Comparison of ENCODE assay signal across 2 cellular contexts in the genomic region with DNA sequence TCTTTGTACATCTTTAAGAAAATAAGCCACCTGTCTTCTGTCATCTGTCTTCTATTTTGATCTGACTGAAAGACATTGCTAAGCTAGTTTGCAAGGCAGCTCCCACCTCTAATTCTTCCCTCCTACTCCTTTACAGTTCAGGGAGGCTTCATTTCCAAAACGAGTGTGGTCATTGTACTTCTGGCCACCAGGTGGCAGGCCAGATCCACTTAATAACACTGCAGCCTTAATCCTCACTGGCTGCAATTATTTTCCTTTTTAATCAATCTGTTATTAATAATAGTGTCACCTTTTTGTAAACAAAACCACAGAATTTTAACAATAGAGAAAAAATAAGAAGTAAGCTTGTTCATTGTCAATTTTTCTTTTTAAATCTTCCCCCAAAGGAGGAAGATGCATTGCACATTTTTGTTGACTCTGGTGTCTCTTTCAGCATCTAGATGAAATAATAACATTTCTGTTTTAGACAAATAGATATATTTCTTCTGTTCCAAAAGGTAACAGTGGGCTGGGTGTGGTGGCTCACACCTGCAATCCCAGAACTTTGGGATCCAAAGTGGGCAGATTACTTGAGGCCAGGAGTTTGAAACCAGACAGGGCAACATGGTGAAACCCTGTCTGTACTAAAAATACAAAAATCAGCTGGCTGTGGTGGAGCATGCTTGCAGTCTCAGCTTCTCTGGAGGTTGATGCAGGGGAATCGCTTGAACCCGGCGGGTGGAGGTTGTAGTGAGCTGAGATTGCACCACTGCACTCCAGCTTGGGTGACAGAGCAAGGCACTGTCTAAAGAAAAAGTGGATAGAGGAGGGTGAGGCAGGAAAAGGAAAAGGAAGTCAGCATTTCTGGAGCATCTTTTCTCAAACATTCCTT.
TF ChIP-seq lines count a peak whose summit lies in the region.

No MANE protein-coding gene starts in this region.

TF ChIP-seq in HEK293, 187 proteins besides CTCF, POLR2A, EP300 and RAD21:
- TF ChIP-seq ZNF341 (tag by site-specific recombination; IDR thresholded peaks at IDR 0.05; ENCODE audit: low read depth) (no peak), ZNF169 (tag by site-specific recombination; IDR thresholded peaks at IDR 0.05) (no peak), ZNF510 (tag by site-specific recombination; IDR thresholded peaks at IDR 0.05; ENCODE audit: insufficient replicate concordance) (peak; percentile 15), ZNF654 (tag by site-specific recombination; IDR thresholded peaks at IDR 0.05; ENCODE audit: low read depth) (peak; percentile 74), ZNF660 (tag by site-specific recombination; IDR thresholded peaks at IDR 0.05) (0 out of 2 replicates have a peak, but pooled peaks have one; percentile 57)

TF ChIP-seq in K562, 482 proteins besides CTCF, POLR2A, EP300 and RAD21:
- TF ChIP-seq, protein P1, sequence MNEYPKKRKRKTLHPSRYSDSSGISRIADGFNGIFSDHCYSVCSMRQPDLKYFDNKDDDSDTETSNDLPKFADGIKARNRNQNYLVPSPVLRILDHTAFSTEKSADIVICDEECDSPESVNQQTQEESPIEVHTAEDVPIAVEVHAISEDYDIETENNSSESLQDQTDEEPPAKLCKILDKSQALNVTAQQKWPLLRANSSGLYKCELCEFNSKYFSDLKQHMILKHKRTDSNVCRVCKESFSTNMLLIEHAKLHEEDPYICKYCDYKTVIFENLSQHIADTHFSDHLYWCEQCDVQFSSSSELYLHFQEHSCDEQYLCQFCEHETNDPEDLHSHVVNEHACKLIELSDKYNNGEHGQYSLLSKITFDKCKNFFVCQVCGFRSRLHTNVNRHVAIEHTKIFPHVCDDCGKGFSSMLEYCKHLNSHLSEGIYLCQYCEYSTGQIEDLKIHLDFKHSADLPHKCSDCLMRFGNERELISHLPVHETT (CRISPR knock-in tag; conservative IDR thresholded peaks at IDR 0.05 in 1 of 2, IDR thresholded peaks at IDR 0.05 in 1 of 2): no peak
- TF ChIP-seq, protein P2, sequence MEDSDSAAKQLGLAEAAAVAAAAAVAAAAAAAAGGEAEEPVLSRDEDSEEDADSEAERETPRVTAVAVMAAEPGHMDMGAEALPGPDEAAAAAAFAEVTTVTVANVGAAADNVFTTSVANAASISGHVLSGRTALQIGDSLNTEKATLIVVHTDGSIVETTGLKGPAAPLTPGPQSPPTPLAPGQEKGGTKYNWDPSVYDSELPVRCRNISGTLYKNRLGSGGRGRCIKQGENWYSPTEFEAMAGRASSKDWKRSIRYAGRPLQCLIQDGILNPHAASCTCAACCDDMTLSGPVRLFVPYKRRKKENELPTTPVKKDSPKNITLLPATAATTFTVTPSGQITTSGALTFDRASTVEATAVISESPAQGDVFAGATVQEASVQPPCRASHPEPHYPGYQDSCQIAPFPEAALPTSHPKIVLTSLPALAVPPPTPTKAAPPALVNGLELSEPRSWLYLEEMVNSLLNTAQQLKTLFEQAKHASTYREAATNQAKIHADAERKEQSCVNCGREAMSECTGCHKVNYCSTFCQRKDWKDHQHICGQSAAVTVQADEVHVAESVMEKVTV (CRISPR knock-in tag; IDR thresholded peaks at IDR 0.05): peak; percentile 45
- TF ChIP-seq KHSRP (IDR thresholded peaks at IDR 0.05) (no peak), SMC3 (conservative IDR thresholded peaks at IDR 0.05; ENCODE audit: insufficient read depth, low read depth, low read length) (peak; percentile 77), ZNF830 (CRISPR knock-in tag; IDR thresholded peaks at IDR 0.05) (no peak)
- TF ChIP-seq, protein P3, sequence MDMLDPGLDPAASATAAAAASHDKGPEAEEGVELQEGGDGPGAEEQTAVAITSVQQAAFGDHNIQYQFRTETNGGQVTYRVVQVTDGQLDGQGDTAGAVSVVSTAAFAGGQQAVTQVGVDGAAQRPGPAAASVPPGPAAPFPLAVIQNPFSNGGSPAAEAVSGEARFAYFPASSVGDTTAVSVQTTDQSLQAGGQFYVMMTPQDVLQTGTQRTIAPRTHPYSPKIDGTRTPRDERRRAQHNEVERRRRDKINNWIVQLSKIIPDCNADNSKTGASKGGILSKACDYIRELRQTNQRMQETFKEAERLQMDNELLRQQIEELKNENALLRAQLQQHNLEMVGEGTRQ (CRISPR knock-in tag; IDR thresholded peaks at IDR 0.05): no peak
